Comparison of ENCODE assay signal across 16 cellular contexts in genomic region chr20:52943185-52943841, GRCh38. TPM values are rescaled to one million over a fixed set of nuclear protein-coding genes. Genes with fewer than 3 reads are reported as not detected.
DNase-seq lines count a peak whose midpoint lies in the region; ATAC-seq and TF ChIP-seq lines count a peak whose summit lies in the region.
"Had no signal": no experiment of that assay in that cellular context is flagged by ENCODE, and none has a peak within 500 bp of the region (broad histone marks: within the 10 kb centered on the region; RNA-seq: fewer than 3 reads in every experiment).

No MANE protein-coding gene starts in this region.

- 0 out of 2 replicates have a peak, but pooled peaks cover 9% of the 10 kb centered on the region for H3K9me2 ChIP-seq in GM23248 (ENCODE audit: insufficient read depth)
- H3K9me2 ChIP-seq in PC-3 (replicated peaks; ENCODE audit: low read length): no peaks in the 10 kb centered on the region

- 58 to 60% methylated on average over 2 of the region's 2 CpGs for WGBS in GM23248 (ENCODE audit: low coverage in 1 of 2, low lambda C conversion rate in 2 of 2, missing lambda C conversion rate in 2 of 2), 2 experiments

- H3K9me3 Mint-ChIP-seq in nephron progenitor cell: peaks cover 3% of the 10 kb centered on the region
- H3K9me3 Mint-ChIP-seq: activated CD4-positive, alpha-beta memory T cell treated with anti-CD3 and anti-CD28 coated beads, Interleukin-2, amount 10 ng/mL, durations not matched to agents 7 days and 5 days; natural killer cell treated with Interleukin-12 subunit alpha and Interleukin-12 subunit beta and Interleukin-15 and Interleukin-18, amount 100 ng/mL, for 72 hours; T-helper 2 cell treated with Interferon-gamma antibody and Interleukin-4, amounts not matched to agents 5 μg/mL and 100 μg/mL, for 36 hours had no signal

- H4K20me1 ChIP-seq in GM23248 (ENCODE audit: insufficient read depth) (no peaks in the 10 kb centered on the region), PC-3 (ENCODE audit: low read length) (no peaks in the 10 kb centered on the region)

- peaks cover 9% of the 10 kb centered on the region for H3K4me1 Mint-ChIP-seq in nephron progenitor cell
- H3K4me1 Mint-ChIP-seq: activated CD4-positive, alpha-beta memory T cell treated with anti-CD3 and anti-CD28 coated beads, Interleukin-2, amount 10 ng/mL, durations not matched to agents 7 days and 5 days had no signal

- no peaks in the 10 kb centered on the region for H3K36me3 Mint-ChIP-seq in nephron progenitor cell (ENCODE audit: low read depth)
- H3K36me3 Mint-ChIP-seq: natural killer cell treated with Interleukin-12 subunit alpha and Interleukin-12 subunit beta and Interleukin-15 and Interleukin-18, amount 100 ng/mL, for 72 hours had no signal

- H3K9me3 ChIP-seq in GM23248 (ENCODE audit: low read depth): no peaks in the 10 kb centered on the region
- H3K9me3 ChIP-seq in PC-3 (ENCODE audit: low read length): peaks cover 18% of the 10 kb centered on the region; the same call in 1 of the 2 replicates
- H3K9me3 ChIP-seq: MG63 had no signal

- CTCF ChIA-PET in PC-3 (lab: Charles Lee): no interaction called here

- DNase-seq in GM23248 (peak; percentile 82), PC-3 (peak; percentile 12), fibroblast of gingiva (ENCODE audit: low read depth) (peak; percentile 12), omental fat pad (ENCODE audit: low spot score) (no peak), nephron progenitor cell (no peak), HUDEP-2 (lab: John Stamatoyannopoulos, UW; ENCODE audit: unreplicated experiment in 76 of 76) (no peak)
- DNase-seq in activated CD4-positive, alpha-beta T cell treated with anti-CD3 and anti-CD28 coated beads, Interleukin-2, amount 50 U/mL, for 1 hour: no peak
- no peak for DNase-seq in activated effector memory CD4-positive, alpha-beta T cell treated with anti-CD3 and anti-CD28 coated beads, Interleukin-2, amount 50 U/mL, for 16 hours
- DNase-seq: activated CD4-positive, alpha-beta memory T cell treated with anti-CD3 and anti-CD28 coated beads, Interleukin-2, amount 10 ng/mL, durations not matched to agents 7 days and 5 days; effector CD8-positive, alpha-beta T cell; GDM1; head of caudate nucleus; MG63; stimulated activated naive CD8-positive, alpha-beta T cell treated with anti-CD3 and anti-CD28 coated beads, Interleukin-15, Interleukin-2, amounts not matched to agents 100 U/mL and 50 U/mL, for 24 hours had no signal

- H3K27ac Mint-ChIP-seq in nephron progenitor cell: no peak overlapping the region
- H3K27ac Mint-ChIP-seq: activated CD4-positive, alpha-beta memory T cell treated with anti-CD3 and anti-CD28 coated beads, Interleukin-2, amount 10 ng/mL, durations not matched to agents 7 days and 5 days; natural killer cell treated with Interleukin-12 subunit alpha and Interleukin-12 subunit beta and Interleukin-15 and Interleukin-18, amount 100 ng/mL, for 72 hours; T-helper 2 cell treated with Interferon-gamma antibody and Interleukin-4, amounts not matched to agents 5 μg/mL and 100 μg/mL, for 36 hours had no signal

- in situ Hi-C loops in GM23248 (cut with MboI): no loop called here

- H3K27ac ChIP-seq in GM23248 (no peak overlapping the region), PC-3 (ENCODE audit: low read length) (no peak overlapping the region)

- TF ChIP-seq CTCF in PC-3 (conservative IDR thresholded peaks at IDR 0.05; ENCODE audit: low read depth, low read length) (no peak), omental fat pad (IDR thresholded peaks at IDR 0.05) (no peak), nephron progenitor cell (IDR thresholded peaks at IDR 0.05) (no peak)

- no peak overlapping the region for H3K9ac ChIP-seq in GM23248
- no peak overlapping the region for H3K9ac ChIP-seq in PC-3 (ENCODE audit: low read length)

- intact Hi-C loops in PC-3 (cut with micrococcal nuclease): no loop called here

- POLR2A ChIA-PET in PC-3 (lab: Charles Lee; ENCODE audit: unreplicated experiment): no interaction called here

- H3K4me3 ChIP-seq in GM23248: no peak overlapping the region
- no peak overlapping the region for H3K4me3 ChIP-seq in PC-3 (ENCODE audit: low read length)
- H3K4me3 ChIP-seq: MG63 had no signal

- H3K4me2 ChIP-seq in GM23248 (ENCODE audit: unreplicated experiment) (peak overlapping the region; percentile 10), PC-3 (ENCODE audit: low read length) (no peak overlapping the region)

- H3K27me3 Mint-ChIP-seq in nephron progenitor cell (ENCODE audit: low read depth, poor library complexity): peaks cover 8% of the 10 kb centered on the region
- H3K27me3 Mint-ChIP-seq: activated CD4-positive, alpha-beta memory T cell treated with anti-CD3 and anti-CD28 coated beads, Interleukin-2, amount 10 ng/mL, durations not matched to agents 7 days and 5 days had no signal

- H3K4me3 Mint-ChIP-seq in nephron progenitor cell: no peak overlapping the region
- H3K4me3 Mint-ChIP-seq: activated CD4-positive, alpha-beta memory T cell treated with anti-CD3 and anti-CD28 coated beads, Interleukin-2, amount 10 ng/mL, durations not matched to agents 7 days and 5 days; natural killer cell treated with Interleukin-12 subunit alpha and Interleukin-12 subunit beta and Interleukin-15 and Interleukin-18, amount 100 ng/mL, for 72 hours; T-helper 2 cell treated with Interferon-gamma antibody and Interleukin-4, amounts not matched to agents 5 μg/mL and 100 μg/mL, for 36 hours had no signal

- H3K79me2 ChIP-seq in GM23248 (ENCODE audit: insufficient read depth) (no peaks in the 10 kb centered on the region), PC-3 (ENCODE audit: low read length) (no peaks in the 10 kb centered on the region)

- peak overlapping the region; percentile 46; the same call in 1 of the 2 replicates for H2AFZ ChIP-seq in GM23248
- no peak overlapping the region for H2AFZ ChIP-seq in PC-3 (ENCODE audit: low read length)

- no TSS peak for BruUV-seq in PC-3 (replicated peaks; lab: Mats Ljungman, UMichigan)

- H3F3A ChIP-seq in GM23248 (ENCODE audit: insufficient read depth) (peaks cover 16% of the 10 kb centered on the region), PC-3 (ENCODE audit: low read length, unreplicated experiment) (no peaks in the 10 kb centered on the region)

- H3K36me3 ChIP-seq in GM23248 (ENCODE audit: low read depth) (no peaks in the 10 kb centered on the region), PC-3 (ENCODE audit: low read depth, low read length) (no peaks in the 10 kb centered on the region)
- H3K36me3 ChIP-seq: MG63 had no signal

- ATAC-seq in PC-3 (no peak), omental fat pad (ENCODE audit: low FRiP score) (peak; percentile 76)
- ATAC-seq: natural killer cell treated with Interleukin-12 subunit alpha and Interleukin-12 subunit beta and Interleukin-15 and Interleukin-18, amount 100 ng/mL, for 72 hours; stimulated activated naive CD8-positive, alpha-beta T cell treated with anti-CD3 and anti-CD28 coated beads, Interleukin-15, Interleukin-2, amounts not matched to agents 100 U/mL and 50 U/mL, for 24 hours had no signal

- H3K4me1 ChIP-seq in GM23248 (ENCODE audit: insufficient read depth) (peaks cover 12% of the 10 kb centered on the region), PC-3 (ENCODE audit: insufficient read depth, low read length) (peaks cover 8% of the 10 kb centered on the region; the same call in 1 of the 2 replicates)

- H3K27me3 ChIP-seq in GM23248 (replicated peaks; ENCODE audit: insufficient read depth) (no peaks in the 10 kb centered on the region), PC-3 (ENCODE audit: low read length) (peaks cover 4% of the 10 kb centered on the region; the same call in 1 of the 2 replicates)
- H3K27me3 ChIP-seq: MG63 had no signal

RNA-seq across cellular contexts. Expression of gene TSHZ2, which starts 28.8 kb away (rescaled TPM):
- 13.4 and 18.5 TPM in 2 replicates for total RNA-seq in GM23248 (2014; rRNA removed; shearing (Covaris generic))
- 4.5 and 6.3 TPM in 2 replicates for polyA plus RNA-seq in GM23248 (2016; fragmentation: Nextera tagmentation; extraction: Ambion mirVana)
- total RNA-seq in PC-3 (2014; rRNA removed) (not detected in 2 replicates), omental fat pad (10 to 100 TPM; 35.6 to 83.5 (median 48.8) TPM)

Comparison
In these comparisons a context has a peak if more than half of its experiments do, and no peak if none do; other contexts are left out.
1. DNase-seq: peak in GM23248 (single experiment), PC-3 (single experiment) and fibroblast of gingiva (single experiment); none in omental fat pad (single experiment), activated CD4-positive, alpha-beta T cell treated with anti-CD3 and anti-CD28 coated beads, Interleukin-2, amount 50 U/mL, for 1 hour (single experiment), nephron progenitor cell (single experiment), HUDEP-2 (0 of 76) and activated effector memory CD4-positive, alpha-beta T cell treated with anti-CD3 and anti-CD28 coated beads, Interleukin-2, amount 50 U/mL, for 16 hours (single experiment).
2. RNA of gene TSHZ2, which starts 28.8 kb away (total RNA-seq): 35.6 to 83.5 TPM in omental fat pad and 13.4 to 18.5 TPM in GM23248; not detected in PC-3; every median in the first group is over 10 times any median in the second.